In genomic region chr17:28693866-28694265, GRCh38 we compare ENCODE assay signal across 22 cellular contexts. TPM values are rescaled to one million over a fixed set of nuclear protein-coding genes. Genes with fewer than 3 reads are reported as not detected.
A peak's percentile ranks its signal among the peaks of the same experiment; 100 is the strongest.
DNase-seq lines count a peak whose midpoint lies in the region; ATAC-seq and TF ChIP-seq lines count a peak whose summit lies in the region.
"Had no signal": no experiment of that assay in that cellular context is flagged by ENCODE, and none has a peak within 500 bp of the region (broad histone marks: within the 10 kb centered on the region; RNA-seq: fewer than 3 reads in every experiment).

No MANE protein-coding gene starts in this region.

- no peak for DNase-seq in activated T-cell treated with anti-CD3 and anti-CD28 coated beads, Interleukin-2, amount 50 U/mL, for 24 hours
- DNase-seq in activated T-cell treated with anti-CD3 and anti-CD28 coated beads, Interleukin-2, amount 50 U/mL, for 48 hours, result no peak
- DNase-seq in central memory CD8-positive, alpha-beta T cell (ENCODE audit: low spot score in 2 of 2), result no peak
- DNase-seq in memory B cell (ENCODE audit: low spot score in 2 of 2), result no peak
- DNase-seq in sciatic nerve (ENCODE audit: low spot score), result no peak
- DNase-seq in HuH-7 (ENCODE audit: low spot score), result no peak
- no peak for DNase-seq in endodermal cell
- DNase-seq: 8988T, DND-41, GM23248, Kasumi-1, MG63, NCI-H1048, NCI-H1436, NCI-H1930, NCI-H226, NCI-H526, PC-9 had no signal

- H3K27ac ChIP-seq in endodermal cell (ENCODE audit: low read depth, low read length), result no peak overlapping the region
- H3K27ac ChIP-seq: GM23248, PC-9, RWPE1 had no signal

- peak overlapping the region; percentile 17 for H3K27ac Mint-ChIP-seq in activated T-cell treated with anti-CD3 and anti-CD28 coated beads, Interleukin-2, amount 50 U/mL, for 24 hours
- peak overlapping the region; percentile 51 for H3K27ac Mint-ChIP-seq in central memory CD8-positive, alpha-beta T cell (ENCODE audit: low read depth)
- H3K27ac Mint-ChIP-seq in memory B cell, result peak overlapping the region; percentile 28
- H3K27ac Mint-ChIP-seq in endodermal cell, result no peak overlapping the region

- no peak for TF ChIP-seq CTCF in endodermal cell (conservative IDR thresholded peaks at IDR 0.05)

- no peaks in the 10 kb centered on the region for H3K9me3 Mint-ChIP-seq in activated T-cell treated with anti-CD3 and anti-CD28 coated beads, Interleukin-2, amount 50 U/mL, for 24 hours
- H3K9me3 Mint-ChIP-seq in central memory CD8-positive, alpha-beta T cell, result no peaks in the 10 kb centered on the region
- H3K9me3 Mint-ChIP-seq in memory B cell (no peaks in the 10 kb centered on the region), endodermal cell (no peaks in the 10 kb centered on the region)
- H3K9me3 Mint-ChIP-seq: CD14-positive monocyte had no signal

- H3K4me3 ChIP-seq in endodermal cell (ENCODE audit: low read length), result no peak overlapping the region
- H3K4me3 ChIP-seq: GM23248, HAP-1, MG63, PC-9 had no signal

- H3K27me3 ChIP-seq in endodermal cell (ENCODE audit: control insufficient read depth, insufficient read depth, low read length, poor library complexity, severe bottlenecking), result no peaks in the 10 kb centered on the region
- H3K27me3 ChIP-seq: MG63 had no signal

- ATAC-seq in central memory CD8-positive, alpha-beta T cell (replicated peaks; ENCODE audit: extremely low read depth, poor library complexity, severe bottlenecking), result no peak
- ATAC-seq in memory B cell (ENCODE audit: low read depth) (no peak), sciatic nerve (peak; percentile 46), GM18861 (IDR thresholded peaks at IDR 0.05; ENCODE audit: unreplicated experiment) (no peak)

- no peak overlapping the region for H3K4me3 Mint-ChIP-seq in activated T-cell treated with anti-CD3 and anti-CD28 coated beads, Interleukin-2, amount 50 U/mL, for 24 hours
- no peak overlapping the region for H3K4me3 Mint-ChIP-seq in central memory CD8-positive, alpha-beta T cell
- H3K4me3 Mint-ChIP-seq in memory B cell (no peak overlapping the region), endodermal cell (no peak overlapping the region)
- H3K4me3 Mint-ChIP-seq: CD14-positive monocyte had no signal

- H3K9ac ChIP-seq in endodermal cell (ENCODE audit: extremely low read depth, low read length, poor library complexity, severe bottlenecking), result no peak overlapping the region
- H3K9ac ChIP-seq: GM23248 had no signal

- peaks cover 12% of the 10 kb centered on the region for H3K4me1 ChIP-seq in endodermal cell (ENCODE audit: control insufficient read depth, insufficient read depth, low read length)
- H3K4me1 ChIP-seq: HAP-1 had no signal

- no peaks in the 10 kb centered on the region for H3K9me3 ChIP-seq in endodermal cell (ENCODE audit: control insufficient read depth, low read length)
- H3K9me3 ChIP-seq: HAP-1, MG63 had no signal

- peaks cover 10% of the 10 kb centered on the region for H3K4me1 Mint-ChIP-seq in activated T-cell treated with anti-CD3 and anti-CD28 coated beads, Interleukin-2, amount 50 U/mL, for 24 hours (ENCODE audit: low read depth)
- H3K4me1 Mint-ChIP-seq in central memory CD8-positive, alpha-beta T cell, result no peaks in the 10 kb centered on the region
- H3K4me1 Mint-ChIP-seq in memory B cell, result no peaks in the 10 kb centered on the region
- peaks cover 2% of the 10 kb centered on the region for H3K4me1 Mint-ChIP-seq in endodermal cell
- H3K4me1 Mint-ChIP-seq: CD14-positive monocyte had no signal

- H3K36me3 ChIP-seq in endodermal cell (ENCODE audit: control insufficient read depth, insufficient read depth, low read length), result peaks cover 88% of the 10 kb centered on the region

- WGBS in endodermal cell (ENCODE audit: insufficient coverage in 1 of 2, insufficient read length in 1 of 2), 2 experiments, result 96% methylated on average over 1 of the region's 1 CpG; no CpG with 5 or more reads in 1 of the 2 experiments

- peaks cover 94% of the 10 kb centered on the region for H3K36me3 Mint-ChIP-seq in activated T-cell treated with anti-CD3 and anti-CD28 coated beads, Interleukin-2, amount 50 U/mL, for 24 hours (ENCODE audit: low read depth)
- peaks cover 73% of the 10 kb centered on the region for H3K36me3 Mint-ChIP-seq in central memory CD8-positive, alpha-beta T cell (ENCODE audit: insufficient read depth)
- H3K36me3 Mint-ChIP-seq in memory B cell (peaks cover 35% of the 10 kb centered on the region), endodermal cell (ENCODE audit: low read depth) (peaks cover 86% of the 10 kb centered on the region)

- no peaks in the 10 kb centered on the region for H3K27me3 Mint-ChIP-seq in activated T-cell treated with anti-CD3 and anti-CD28 coated beads, Interleukin-2, amount 50 U/mL, for 24 hours
- H3K27me3 Mint-ChIP-seq in central memory CD8-positive, alpha-beta T cell, result no peaks in the 10 kb centered on the region
- no peaks in the 10 kb centered on the region for H3K27me3 Mint-ChIP-seq in memory B cell
- H3K27me3 Mint-ChIP-seq in endodermal cell (ENCODE audit: insufficient read depth), result no peaks in the 10 kb centered on the region

- intact Hi-C loops in sciatic nerve (cut with DNase I), result no loop called here

RNA-seq across cellular contexts. Expression of gene PROCA1, which starts 17.8 kb away (rescaled TPM):
- total RNA-seq in sciatic nerve, result 7.6 TPM
- 10 to 100 TPM; 28.7 to 41.6 TPM for total RNA-seq in endodermal cell
- 20.6 TPM for polyA plus RNA-seq in endodermal cell (2013, experiment 1 of 2)
- 19.2 TPM for polyA plus RNA-seq in endodermal cell (2013, experiment 2 of 2)

RNA-seq across cellular contexts. Expression of gene RAB34, which starts 23.8 kb away (rescaled TPM):
- total RNA-seq in sciatic nerve (81.3 TPM), endodermal cell (100 to 1,000 TPM; 111 to 112 TPM)
- polyA plus RNA-seq in endodermal cell (2013, experiment 1 of 2), result 92.9 TPM
- 105 TPM for polyA plus RNA-seq in endodermal cell (2013, experiment 2 of 2)

RNA-seq across cellular contexts. Expression of gene RPL23A, which starts 25.9 kb away (rescaled TPM):
- total RNA-seq in sciatic nerve, result 1,089 TPM
- 1,000 to 10,000 TPM; 1,639 TPM for total RNA-seq in endodermal cell
- polyA plus RNA-seq in endodermal cell (2013, experiment 1 of 2), result 2,129 TPM
- polyA plus RNA-seq in endodermal cell (2013, experiment 2 of 2), result 2,042 TPM

RNA-seq across cellular contexts. Expression of gene SUPT6H, which starts 31.9 kb away (rescaled TPM):
- 70.7 TPM for total RNA-seq in sciatic nerve
- total RNA-seq in endodermal cell, result 10 to 100 TPM; 54.4 to 72.1 TPM
- 45.8 TPM for polyA plus RNA-seq in endodermal cell (2013, experiment 1 of 2)
- polyA plus RNA-seq in endodermal cell (2013, experiment 2 of 2), result 38.8 TPM

RNA-seq across cellular contexts. Expression of gene SDF2, which starts 32.2 kb away (rescaled TPM):
- total RNA-seq in sciatic nerve (33.7 TPM), endodermal cell (10 to 100 TPM; 40.6 to 42.6 TPM)
- polyA plus RNA-seq in endodermal cell (2013, experiment 1 of 2), result 55.0 TPM
- polyA plus RNA-seq in endodermal cell (2013, experiment 2 of 2), result 47.9 TPM
